ENCODE assay signal across 14 cellular contexts in the genomic region with DNA sequence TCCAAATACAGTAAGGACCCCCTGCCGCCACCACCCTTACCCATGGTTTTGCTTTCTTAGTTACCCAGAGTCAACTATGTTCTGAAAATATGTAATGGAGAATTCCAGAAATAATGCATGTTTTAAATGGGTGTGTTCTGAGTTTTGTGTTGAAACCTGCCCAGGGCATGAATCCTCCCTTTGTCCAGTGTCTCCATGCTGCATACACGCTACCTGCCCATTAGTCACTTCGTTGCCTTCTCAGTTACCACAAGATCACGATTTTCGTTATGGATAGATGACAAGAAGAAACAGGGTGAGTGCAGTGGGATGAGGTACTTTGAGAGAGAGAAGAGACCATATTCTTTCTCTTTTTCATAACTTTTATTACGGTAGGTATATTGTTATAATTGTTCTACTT. TPM values are rescaled to one million over a fixed set of nuclear protein-coding genes. Genes with fewer than 3 reads are reported as not detected.
DNase-seq lines count a peak whose midpoint lies in the region; ATAC-seq and TF ChIP-seq lines count a peak whose summit lies in the region.
"Had no signal": no experiment of that assay in that cellular context is flagged by ENCODE, and none has a peak within 500 bp of the region (broad histone marks: within the 10 kb centered on the region; RNA-seq: fewer than 3 reads in every experiment).

No MANE protein-coding gene starts in this region.

- no peak overlapping the region for H3K4me2 ChIP-seq in trophoblast cell (ENCODE audit: low read length)
- H3K4me2 ChIP-seq: BLaER1 treated with 17β-estradiol and CSF1 and Interleukin-3, amounts not matched to agents 10 nM and 100 nM had no signal

- H4K91ac ChIP-seq in trophoblast cell (ENCODE audit: low read depth, low read length) = no peak overlapping the region

- WGBS in trophoblast cell (ENCODE audit: extremely low coverage, insufficient coverage, insufficient read length) = no CpG with 5 or more reads among the region's 6 CpGs

- no peak overlapping the region for H2BK12ac ChIP-seq in trophoblast cell (ENCODE audit: low read length)

- H2BK120ac ChIP-seq in trophoblast cell (ENCODE audit: insufficient read depth, low read length, poor library complexity) = no peak overlapping the region

- H2AFZ ChIP-seq in trophoblast cell (ENCODE audit: insufficient read depth, low read length, poor library complexity) = no peak overlapping the region

- peak; percentile 84 for ATAC-seq in RWPE2 (ENCODE audit: low read depth)
- ATAC-seq: CD8-positive, alpha-beta T cell; GM12878 had no signal

- H3K9me3 ChIP-seq in RWPE2 (ENCODE audit: severe bottlenecking) (no peaks in the 10 kb centered on the region), trophoblast cell (ENCODE audit: insufficient read depth, low read depth, low read length) (no peaks in the 10 kb centered on the region)

- H3K4me1 ChIP-seq in RWPE2 (ENCODE audit: insufficient read depth, poor library complexity, severe bottlenecking) (peaks cover 14% of the 10 kb centered on the region), trophoblast cell (ENCODE audit: control insufficient read depth in 1 of 2, insufficient read depth in 2 of 2, low read length in 2 of 2) (peaks cover 0 to 4% of the 10 kb centered on the region in 2 experiments)

- TF ChIP-seq CTCF in RWPE2 (IDR thresholded peaks at IDR 0.05; ENCODE audit: poor library complexity, severe bottlenecking) (no peak), brain microvascular endothelial cell (IDR thresholded peaks at IDR 0.05; ENCODE audit: low read depth, low read length, missing control alignments) (no peak)

- no peak overlapping the region for H3K18ac ChIP-seq in trophoblast cell (ENCODE audit: low read length)

- peak overlapping the region; percentile 11 for H3K27ac ChIP-seq in RWPE2 (ENCODE audit: poor library complexity, severe bottlenecking)
- peak overlapping the region; percentile 62 for H3K27ac ChIP-seq in epithelial cell of prostate
- no peak overlapping the region for H3K27ac ChIP-seq in trophoblast cell (ENCODE audit: low read depth, low read length)
- H3K27ac ChIP-seq in brain microvascular endothelial cell = no peak overlapping the region
- H3K27ac ChIP-seq: BLaER1 treated with 17β-estradiol and CSF1 and Interleukin-3, amounts not matched to agents 10 nM and 100 nM had no signal

- no peak overlapping the region for H4K12ac ChIP-seq in trophoblast cell (ENCODE audit: low read depth, low read length)

- H3K79me1 ChIP-seq in trophoblast cell (ENCODE audit: low read length) = no peaks in the 10 kb centered on the region

- H3K36me3 ChIP-seq in RWPE2 (ENCODE audit: low read depth) (peaks cover 3% of the 10 kb centered on the region), trophoblast cell (ENCODE audit: control insufficient read depth in 1 of 2, insufficient read depth in 2 of 2, low read length in 2 of 2) (no peaks in the 10 kb centered on the region), brain microvascular endothelial cell (replicated peaks) (no peaks in the 10 kb centered on the region)

- H2AK5ac ChIP-seq in trophoblast cell (ENCODE audit: low read length) = no peak overlapping the region

- H3K27me3 ChIP-seq in RWPE2 (ENCODE audit: insufficient read depth, poor library complexity, severe bottlenecking) = no peaks in the 10 kb centered on the region
- H3K27me3 ChIP-seq in trophoblast cell (ENCODE audit: insufficient read depth, low read length) = no peaks in the 10 kb centered on the region
- no peaks in the 10 kb centered on the region for H3K27me3 ChIP-seq in brain microvascular endothelial cell (replicated peaks)
- H3K27me3 ChIP-seq: BLaER1 treated with 17β-estradiol and CSF1 and Interleukin-3, amounts not matched to agents 10 nM and 100 nM had no signal

- peak; percentile 66 for DNase-seq in HPDE6-E6E7 (ENCODE audit: extremely low spot score)
- DNase-seq in RWPE2 (ENCODE audit: low spot score) = no peak
- DNase-seq in epithelial cell of prostate (ENCODE audit: low read depth, low spot score) = peak; percentile 51
- peak; percentile 48 to 66 for DNase-seq in trophoblast cell
- DNase-seq in kidney glomerular epithelial cell (lab: John Stamatoyannopoulos, UW) = no peak
- no peak for DNase-seq in brain microvascular endothelial cell
- DNase-seq: Calu3; CD8-positive, alpha-beta T cell; DMS79 treated with DMSO at 0.1 percent for 48 hours; GF-D8; H9; IMR-90 had no signal

- no peak overlapping the region for H3K4ac ChIP-seq in trophoblast cell (ENCODE audit: low read depth, low read length)

- H4K8ac ChIP-seq in trophoblast cell (ENCODE audit: low read depth, low read length) = no peak overlapping the region

- H3K23ac ChIP-seq in trophoblast cell (ENCODE audit: low read length) = peak overlapping the region; percentile 86

- no peak overlapping the region for H3K4me3 ChIP-seq in RWPE2 (ENCODE audit: severe bottlenecking)
- H3K4me3 ChIP-seq in trophoblast cell (ENCODE audit: low read depth, low read length) = no peak overlapping the region
- no peak overlapping the region for H3K4me3 ChIP-seq in brain microvascular endothelial cell (ENCODE audit: low read depth, low read length)
- H3K4me3 ChIP-seq: BLaER1 treated with 17β-estradiol and CSF1 and Interleukin-3, amounts not matched to agents 10 nM and 100 nM; GM12878 had no signal

- no peaks in the 10 kb centered on the region for H3K79me2 ChIP-seq in trophoblast cell (ENCODE audit: control insufficient read depth, insufficient read depth, low read length, poor library complexity)

- no peak overlapping the region for H3K14ac ChIP-seq in trophoblast cell (ENCODE audit: low read length)

- in situ Hi-C loops in brain microvascular endothelial cell (cut with HindIII; ENCODE audit: low pct_ligation_motif_present, low sequenced_read_pairs) = no loop called here

- H2BK5ac ChIP-seq in trophoblast cell (ENCODE audit: low read depth, low read length, poor library complexity) = no peak overlapping the region

- peak overlapping the region; percentile 70 for H3K9ac ChIP-seq in trophoblast cell (ENCODE audit: low read length)
- H3K9ac ChIP-seq: BLaER1 treated with 17β-estradiol and CSF1 and Interleukin-3, amounts not matched to agents 10 nM and 100 nM had no signal

RNA-seq across cellular contexts. Expression of a gene that starts 10.6 kb away (rescaled TPM):
- polyA plus RNA-seq in trophoblast cell (2013) = 6.2 and 6.3 TPM in 2 replicates

RNA-seq across cellular contexts. Expression of a gene that starts 11.2 kb away (rescaled TPM):
- polyA plus RNA-seq in trophoblast cell (2013) = 20.8 and 21.6 TPM in 2 replicates

Comparison
In these comparisons a context has a peak if more than half of its experiments do, and no peak if none do; other contexts are left out.
1. DNase-seq: peak in HPDE6-E6E7 (single experiment), epithelial cell of prostate (single experiment) and trophoblast cell (2 of 2); none in RWPE2 (single experiment), kidney glomerular epithelial cell (single experiment) and brain microvascular endothelial cell (single experiment).
2. H3K27ac ChIP-seq: peak in RWPE2 (single experiment) and epithelial cell of prostate (single experiment); none in trophoblast cell (single experiment) and brain microvascular endothelial cell (single experiment).